ENCODE assay signal across 1 cellular context in genomic region chr1:216601427-216601751, GRCh38.
TF ChIP-seq lines count a peak whose summit lies in the region.

No MANE protein-coding gene starts in this region.

TF ChIP-seq in GM23338, 12 proteins besides CTCF, POLR2A, EP300 and RAD21 (continued from another document):
- TF ChIP-seq ZNF462 (CRISPR knock-in tag; IDR thresholded peaks at IDR 0.05): no peak
- TF ChIP-seq STAT1 (IDR thresholded peaks at IDR 0.05; ENCODE audit: unreplicated experiment): no peak
- no peak for TF ChIP-seq NANOG (IDR thresholded peaks at IDR 0.05; ENCODE audit: borderline replicate concordance)
- no peak for TF ChIP-seq EZH2 (IDR thresholded peaks at IDR 0.05; ENCODE audit: low read depth, unreplicated experiment)
- no peak for TF ChIP-seq ETS1 (IDR thresholded peaks at IDR 0.05)
